Comparison of ENCODE assay signal across 1 cellular context in genomic region chr5:102664946-102665345, GRCh38.
TF ChIP-seq lines count a peak whose summit lies in the region.

No MANE protein-coding gene starts in this region.

TF ChIP-seq in WTC11, 78 proteins besides CTCF, POLR2A, EP300 and RAD21 (continued from another document):
- TF ChIP-seq MLX (CRISPR knock-in tag; IDR thresholded peaks at IDR 0.05) (no peak), SOX15 (CRISPR knock-in tag; IDR thresholded peaks at IDR 0.05) (no peak), CBFB (CRISPR knock-in tag; IDR thresholded peaks at IDR 0.05; ENCODE audit: low read depth) (no peak), ZMAT4 (CRISPR knock-in tag; IDR thresholded peaks at IDR 0.05) (no peak)
- TF ChIP-seq, protein P1, sequence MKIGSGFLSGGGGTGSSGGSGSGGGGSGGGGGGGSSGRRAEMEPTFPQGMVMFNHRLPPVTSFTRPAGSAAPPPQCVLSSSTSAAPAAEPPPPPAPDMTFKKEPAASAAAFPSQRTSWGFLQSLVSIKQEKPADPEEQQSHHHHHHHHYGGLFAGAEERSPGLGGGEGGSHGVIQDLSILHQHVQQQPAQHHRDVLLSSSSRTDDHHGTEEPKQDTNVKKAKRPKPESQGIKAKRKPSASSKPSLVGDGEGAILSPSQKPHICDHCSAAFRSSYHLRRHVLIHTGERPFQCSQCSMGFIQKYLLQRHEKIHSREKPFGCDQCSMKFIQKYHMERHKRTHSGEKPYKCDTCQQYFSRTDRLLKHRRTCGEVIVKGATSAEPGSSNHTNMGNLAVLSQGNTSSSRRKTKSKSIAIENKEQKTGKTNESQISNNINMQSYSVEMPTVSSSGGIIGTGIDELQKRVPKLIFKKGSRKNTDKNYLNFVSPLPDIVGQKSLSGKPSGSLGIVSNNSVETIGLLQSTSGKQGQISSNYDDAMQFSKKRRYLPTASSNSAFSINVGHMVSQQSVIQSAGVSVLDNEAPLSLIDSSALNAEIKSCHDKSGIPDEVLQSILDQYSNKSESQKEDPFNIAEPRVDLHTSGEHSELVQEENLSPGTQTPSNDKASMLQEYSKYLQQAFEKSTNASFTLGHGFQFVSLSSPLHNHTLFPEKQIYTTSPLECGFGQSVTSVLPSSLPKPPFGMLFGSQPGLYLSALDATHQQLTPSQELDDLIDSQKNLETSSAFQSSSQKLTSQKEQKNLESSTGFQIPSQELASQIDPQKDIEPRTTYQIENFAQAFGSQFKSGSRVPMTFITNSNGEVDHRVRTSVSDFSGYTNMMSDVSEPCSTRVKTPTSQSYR (CRISPR knock-in tag; IDR thresholded peaks at IDR 0.05), result no peak
- TF ChIP-seq, protein P2, sequence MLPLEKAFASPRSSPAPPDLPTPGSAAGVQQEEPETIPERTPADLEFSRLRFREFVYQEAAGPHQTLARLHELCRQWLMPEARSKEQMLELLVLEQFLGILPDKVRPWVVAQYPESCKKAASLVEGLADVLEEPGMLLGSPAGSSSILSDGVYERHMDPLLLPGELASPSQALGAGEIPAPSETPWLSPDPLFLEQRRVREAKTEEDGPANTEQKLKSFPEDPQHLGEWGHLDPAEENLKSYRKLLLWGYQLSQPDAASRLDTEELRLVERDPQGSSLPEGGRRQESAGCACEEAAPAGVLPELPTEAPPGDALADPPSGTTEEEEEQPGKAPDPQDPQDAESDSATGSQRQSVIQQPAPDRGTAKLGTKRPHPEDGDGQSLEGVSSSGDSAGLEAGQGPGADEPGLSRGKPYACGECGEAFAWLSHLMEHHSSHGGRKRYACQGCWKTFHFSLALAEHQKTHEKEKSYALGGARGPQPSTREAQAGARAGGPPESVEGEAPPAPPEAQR (CRISPR knock-in tag; IDR thresholded peaks at IDR 0.05), result no peak
